In the genomic region with DNA sequence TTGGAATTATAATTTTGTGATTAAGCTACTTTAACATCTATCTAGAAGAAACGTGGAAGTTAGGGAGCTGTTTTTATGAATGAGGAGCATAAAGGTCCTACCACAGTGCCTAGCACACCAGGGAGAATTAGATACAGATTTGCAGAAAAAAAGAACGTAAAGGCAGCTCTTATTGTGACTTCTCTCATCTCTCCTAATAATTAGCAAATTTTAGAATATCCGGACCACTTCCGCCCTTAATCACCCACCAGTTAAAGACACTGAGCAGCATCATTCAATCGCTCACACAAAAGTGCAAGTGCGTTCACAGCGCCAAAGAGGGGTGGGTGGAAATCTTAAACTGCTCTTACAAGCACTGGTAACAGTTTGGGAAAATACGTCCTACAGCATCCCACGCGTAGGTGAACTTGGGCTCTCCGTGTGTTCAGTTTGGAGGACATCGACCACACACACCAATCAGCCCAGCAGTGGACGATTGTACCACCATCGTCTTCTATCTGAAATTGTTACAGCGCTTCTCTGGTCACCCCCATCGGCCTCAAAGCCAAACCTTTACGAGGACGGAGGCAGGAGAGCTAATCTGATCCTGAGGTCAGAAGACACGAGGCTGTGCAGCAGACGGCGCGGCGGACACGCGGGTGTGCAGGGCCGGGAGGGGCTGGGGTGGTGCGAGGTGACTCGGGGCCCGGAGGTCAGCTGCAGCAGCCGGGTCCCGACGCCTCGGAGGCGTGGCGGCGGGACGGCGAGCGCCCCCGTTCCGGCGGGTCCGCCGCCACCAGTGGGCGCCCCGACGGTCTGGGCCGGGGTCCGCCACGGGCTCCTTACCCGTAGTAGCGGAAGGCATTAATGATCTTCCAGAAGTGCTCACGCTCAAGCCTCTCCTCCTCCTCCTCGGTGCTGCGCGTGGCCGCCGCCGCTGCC, we compare ENCODE assay signal across 1 cellular context.
A peak's percentile ranks its signal among the peaks of the same experiment; 100 is the strongest.
TF ChIP-seq lines count a peak whose summit lies in the region.

No MANE protein-coding gene starts in this region.

TF ChIP-seq in K562, 482 proteins besides CTCF, POLR2A, EP300 and RAD21 (continued from another document):
- TF ChIP-seq ZFP91 (CRISPR knock-in tag; IDR thresholded peaks at IDR 0.05) (peak; percentile 26; the same call in 1 of the 2 replicates), TRIM28 (IDR thresholded peaks at IDR 0.05) (no peak), CCAR2 (IDR thresholded peaks at IDR 0.05; ENCODE audit: low read depth, low read length) (no peak), FOXJ2 (tag; IDR thresholded peaks at IDR 0.05) (no peak), E2F5 (CRISPR knock-in tag; IDR thresholded peaks at IDR 0.05) (peak; percentile 85), KDM1A (IDR thresholded peaks at IDR 0.05) (0 out of 4 replicates have a peak, but pooled peaks of 1 of the 2 experiments have one; percentile 18), SMAD1 (IDR thresholded peaks at IDR 0.05; ENCODE audit: low read depth, low read length, partially characterized antibody) (no peak), TFE3 (CRISPR knock-in tag; IDR thresholded peaks at IDR 0.05) (no peak), GABPA (tag; conservative IDR thresholded peaks at IDR 0.05; ENCODE audit: low read depth) (0 out of 2 replicates have a peak, but pooled peaks have one; percentile 19), L3MBTL2 (IDR thresholded peaks at IDR 0.05) (peak; percentile 98), CCNT2 (IDR thresholded peaks at IDR 0.05; ENCODE audit: borderline replicate concordance, extremely low read depth, insufficient read length, low read depth, low read length) (peak; percentile 69), CXXC5 (CRISPR knock-in tag; IDR thresholded peaks at IDR 0.05) (peak; percentile 74), HDAC2 (IDR thresholded peaks at IDR 0.05) (no peak), POLR2AphosphoS5 (IDR thresholded peaks at IDR 0.05; ENCODE audit: control insufficient read depth, insufficient read depth, low read depth, low read length) (0 out of 2 replicates have a peak, but pooled peaks have one; percentile 39), ZNF217 (CRISPR knock-in tag; IDR thresholded peaks at IDR 0.05) (0 out of 2 replicates have a peak, but pooled peaks have one; percentile 50), HEY1 (CRISPR knock-in tag; IDR thresholded peaks at IDR 0.05; ENCODE audit: borderline replicate concordance) (no peak), NR2C2 (CRISPR knock-in tag; IDR thresholded peaks at IDR 0.05) (peak; percentile 77), NR2C2 (tag; IDR thresholded peaks at IDR 0.05) (peak; percentile 91), ZKSCAN3 (CRISPR knock-in tag; IDR thresholded peaks at IDR 0.05) (no peak), MYNN (IDR thresholded peaks at IDR 0.05) (no peak), MYNN (CRISPR knock-in tag; IDR thresholded peaks at IDR 0.05) (no peak), FOXM1 (IDR thresholded peaks at IDR 0.05; ENCODE audit: low read depth) (no peak), FOXM1 (CRISPR knock-in tag; IDR thresholded peaks at IDR 0.05; ENCODE audit: low read depth) (peak; percentile 8; the same call in 1 of the 2 replicates), HES1 (IDR thresholded peaks at IDR 0.05; ENCODE audit: low read depth) (peak; percentile 95), ATF2 (CRISPR knock-in tag; IDR thresholded peaks at IDR 0.05) (no peak), JUNB (CRISPR knock-in tag; conservative IDR thresholded peaks at IDR 0.05) (no peak), C11orf30 (IDR thresholded peaks at IDR 0.05; ENCODE audit: low read depth) (no peak)
- TF ChIP-seq, protein P1, sequence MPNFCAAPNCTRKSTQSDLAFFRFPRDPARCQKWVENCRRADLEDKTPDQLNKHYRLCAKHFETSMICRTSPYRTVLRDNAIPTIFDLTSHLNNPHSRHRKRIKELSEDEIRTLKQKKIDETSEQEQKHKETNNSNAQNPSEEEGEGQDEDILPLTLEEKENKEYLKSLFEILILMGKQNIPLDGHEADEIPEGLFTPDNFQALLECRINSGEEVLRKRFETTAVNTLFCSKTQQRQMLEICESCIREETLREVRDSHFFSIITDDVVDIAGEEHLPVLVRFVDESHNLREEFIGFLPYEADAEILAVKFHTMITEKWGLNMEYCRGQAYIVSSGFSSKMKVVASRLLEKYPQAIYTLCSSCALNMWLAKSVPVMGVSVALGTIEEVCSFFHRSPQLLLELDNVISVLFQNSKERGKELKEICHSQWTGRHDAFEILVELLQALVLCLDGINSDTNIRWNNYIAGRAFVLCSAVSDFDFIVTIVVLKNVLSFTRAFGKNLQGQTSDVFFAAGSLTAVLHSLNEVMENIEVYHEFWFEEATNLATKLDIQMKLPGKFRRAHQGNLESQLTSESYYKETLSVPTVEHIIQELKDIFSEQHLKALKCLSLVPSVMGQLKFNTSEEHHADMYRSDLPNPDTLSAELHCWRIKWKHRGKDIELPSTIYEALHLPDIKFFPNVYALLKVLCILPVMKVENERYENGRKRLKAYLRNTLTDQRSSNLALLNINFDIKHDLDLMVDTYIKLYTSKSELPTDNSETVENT (CRISPR knock-in tag; IDR thresholded peaks at IDR 0.05), result no peak
- TF ChIP-seq, protein P2, sequence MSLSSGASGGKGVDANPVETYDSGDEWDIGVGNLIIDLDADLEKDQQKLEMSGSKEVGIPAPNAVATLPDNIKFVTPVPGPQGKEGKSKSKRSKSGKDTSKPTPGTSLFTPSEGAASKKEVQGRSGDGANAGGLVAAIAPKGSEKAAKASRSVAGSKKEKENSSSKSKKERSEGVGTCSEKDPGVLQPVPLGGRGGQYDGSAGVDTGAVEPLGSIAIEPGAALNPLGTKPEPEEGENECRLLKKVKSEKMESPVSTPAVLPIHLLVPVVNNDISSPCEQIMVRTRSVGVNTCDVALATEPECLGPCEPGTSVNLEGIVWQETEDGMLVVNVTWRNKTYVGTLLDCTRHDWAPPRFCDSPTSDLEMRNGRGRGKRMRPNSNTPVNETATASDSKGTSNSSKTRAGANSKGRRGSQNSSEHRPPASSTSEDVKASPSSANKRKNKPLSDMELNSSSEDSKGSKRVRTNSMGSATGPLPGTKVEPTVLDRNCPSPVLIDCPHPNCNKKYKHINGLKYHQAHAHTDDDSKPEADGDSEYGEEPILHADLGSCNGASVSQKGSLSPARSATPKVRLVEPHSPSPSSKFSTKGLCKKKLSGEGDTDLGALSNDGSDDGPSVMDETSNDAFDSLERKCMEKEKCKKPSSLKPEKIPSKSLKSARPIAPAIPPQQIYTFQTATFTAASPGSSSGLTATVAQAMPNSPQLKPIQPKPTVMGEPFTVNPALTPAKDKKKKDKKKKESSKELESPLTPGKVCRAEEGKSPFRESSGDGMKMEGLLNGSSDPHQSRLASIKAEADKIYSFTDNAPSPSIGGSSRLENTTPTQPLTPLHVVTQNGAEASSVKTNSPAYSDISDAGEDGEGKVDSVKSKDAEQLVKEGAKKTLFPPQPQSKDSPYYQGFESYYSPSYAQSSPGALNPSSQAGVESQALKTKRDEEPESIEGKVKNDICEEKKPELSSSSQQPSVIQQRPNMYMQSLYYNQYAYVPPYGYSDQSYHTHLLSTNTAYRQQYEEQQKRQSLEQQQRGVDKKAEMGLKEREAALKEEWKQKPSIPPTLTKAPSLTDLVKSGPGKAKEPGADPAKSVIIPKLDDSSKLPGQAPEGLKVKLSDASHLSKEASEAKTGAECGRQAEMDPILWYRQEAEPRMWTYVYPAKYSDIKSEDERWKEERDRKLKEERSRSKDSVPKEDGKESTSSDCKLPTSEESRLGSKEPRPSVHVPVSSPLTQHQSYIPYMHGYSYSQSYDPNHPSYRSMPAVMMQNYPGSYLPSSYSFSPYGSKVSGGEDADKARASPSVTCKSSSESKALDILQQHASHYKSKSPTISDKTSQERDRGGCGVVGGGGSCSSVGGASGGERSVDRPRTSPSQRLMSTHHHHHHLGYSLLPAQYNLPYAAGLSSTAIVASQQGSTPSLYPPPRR (CRISPR knock-in tag; IDR thresholded peaks at IDR 0.05; ENCODE audit: borderline replicate concordance), result 0 out of 2 replicates have a peak, but pooled peaks have one; percentile 42
- TF ChIP-seq, protein P3, sequence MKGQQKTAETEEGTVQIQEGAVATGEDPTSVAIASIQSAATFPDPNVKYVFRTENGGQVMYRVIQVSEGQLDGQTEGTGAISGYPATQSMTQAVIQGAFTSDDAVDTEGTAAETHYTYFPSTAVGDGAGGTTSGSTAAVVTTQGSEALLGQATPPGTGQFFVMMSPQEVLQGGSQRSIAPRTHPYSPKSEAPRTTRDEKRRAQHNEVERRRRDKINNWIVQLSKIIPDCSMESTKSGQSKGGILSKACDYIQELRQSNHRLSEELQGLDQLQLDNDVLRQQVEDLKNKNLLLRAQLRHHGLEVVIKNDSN (CRISPR knock-in tag; IDR thresholded peaks at IDR 0.05), result peak; percentile 44; the same call in 1 of the 2 replicates
- TF ChIP-seq, protein P4, sequence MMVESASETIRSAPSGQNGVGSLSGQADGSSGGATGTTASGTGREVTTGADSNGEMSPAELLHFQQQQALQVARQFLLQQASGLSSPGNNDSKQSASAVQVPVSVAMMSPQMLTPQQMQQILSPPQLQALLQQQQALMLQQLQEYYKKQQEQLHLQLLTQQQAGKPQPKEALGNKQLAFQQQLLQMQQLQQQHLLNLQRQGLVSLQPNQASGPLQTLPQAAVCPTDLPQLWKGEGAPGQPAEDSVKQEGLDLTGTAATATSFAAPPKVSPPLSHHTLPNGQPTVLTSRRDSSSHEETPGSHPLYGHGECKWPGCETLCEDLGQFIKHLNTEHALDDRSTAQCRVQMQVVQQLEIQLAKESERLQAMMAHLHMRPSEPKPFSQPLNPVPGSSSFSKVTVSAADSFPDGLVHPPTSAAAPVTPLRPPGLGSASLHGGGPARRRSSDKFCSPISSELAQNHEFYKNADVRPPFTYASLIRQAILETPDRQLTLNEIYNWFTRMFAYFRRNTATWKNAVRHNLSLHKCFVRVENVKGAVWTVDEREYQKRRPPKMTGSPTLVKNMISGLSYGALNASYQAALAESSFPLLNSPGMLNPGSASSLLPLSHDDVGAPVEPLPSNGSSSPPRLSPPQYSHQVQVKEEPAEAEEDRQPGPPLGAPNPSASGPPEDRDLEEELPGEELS (CRISPR knock-in tag; IDR thresholded peaks at IDR 0.05; ENCODE audit: borderline replicate concordance), result 0 out of 2 replicates have a peak, but pooled peaks have one; percentile 42
TF ChIP-seq in K562: peak in this region for 62.
